In the genomic region with DNA sequence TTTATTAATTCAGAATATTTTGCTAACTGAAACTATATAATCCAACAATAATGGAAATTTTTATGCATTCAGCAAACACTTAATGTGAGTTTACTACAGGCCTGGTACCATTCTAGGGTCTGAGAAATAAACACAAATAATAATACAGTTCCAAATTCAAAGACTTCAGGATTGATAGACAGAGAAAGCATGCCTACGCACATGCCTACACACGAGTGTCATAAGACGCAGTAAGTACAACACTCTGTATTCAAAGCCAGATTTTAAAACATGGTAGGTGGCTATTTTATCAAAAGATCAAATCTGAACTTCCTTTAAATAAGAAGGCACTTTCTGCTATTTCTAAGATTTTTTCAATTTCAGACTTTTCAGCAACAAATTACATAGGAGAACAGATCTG, we compare ENCODE assay signal across 29 cellular contexts.
"Had no signal": no experiment of that assay in that cellular context is flagged by ENCODE, and none has a peak within 500 bp of the region (broad histone marks: within the 10 kb centered on the region; RNA-seq: fewer than 3 reads in every experiment).

No MANE protein-coding gene starts in this region.

- H3K36me3 Mint-ChIP-seq: stimulated activated effector memory CD8-positive, alpha-beta T cell treated with anti-CD3 and anti-CD28 coated beads, Interleukin-12 subunit alpha, Interleukin-12 subunit beta, amount 100 ng/mL, for 72 hours; stimulated activated memory B cell treated with anti-CD40 and anti-IgM and Interleukin-4, amounts not matched to agents 10 μg/mL and 1 μg/mL and 100 μg/mL, for 72 hours; stimulated activated naive B cell treated with anti-CD40 and anti-IgM and Interleukin-4, amounts not matched to agents 10 μg/mL and 1 μg/mL and 100 μg/mL, for 72 hours; type B pancreatic cell had no signal

- DNase-seq: stimulated activated CD4-positive, alpha-beta T cell treated with anti-CD3 and anti-CD28 coated beads, Interleukin-2, amount 100 ng/mL, for 48 hours; stimulated activated CD4-positive, alpha-beta T cell treated with anti-CD3 and anti-CD28 coated beads, Interleukin-4, amount 100 ng/mL, for 1 hour; stimulated activated CD4-positive, alpha-beta T cell treated with anti-CD3 and anti-CD28 coated beads, Interleukin-4, amount 100 ng/mL, for 24 hours; stimulated activated CD4-positive, alpha-beta T cell treated with anti-CD3 and anti-CD28 coated beads, Interleukin-4, amount 100 ng/mL, for 4 hours; stimulated activated CD8-positive, alpha-beta memory T cell treated with anti-CD3 and anti-CD28 coated beads, Interleukin-4, amount 100 ng/mL, for 48 hours; stimulated activated naive B cell treated with anti-CD40 and anti-IgM and Interleukin-4, amounts not matched to agents 10 μg/mL and 1 μg/mL and 100 μg/mL, for 72 hours; stimulated activated naive CD4-positive, alpha-beta T cell; stimulated activated naive CD4-positive, alpha-beta T cell treated with Interleukin-2 at 50 U/mL for 16 hours; stimulated activated naive CD8-positive, alpha-beta T cell treated with anti-CD3 and anti-CD28 coated beads, Interleukin-15, amount 100 ng/mL, for 72 hours; stimulated activated naive CD8-positive, alpha-beta T cell treated with anti-CD3 and anti-CD28 coated beads, Interleukin-15, Interleukin-2, amounts not matched to agents 100 U/mL and 50 U/mL, for 24 hours; stomach; substantia nigra; testis; thyroid gland; tibial artery; transverse colon; trophoblast cell; upper lobe of left lung; upper lobe of right lung; uterus had no signal

- H3K27ac ChIP-seq: stomach, suprapubic skin, testis, thoracic aorta, thyroid gland, tibial artery, tibial nerve, transverse colon, upper lobe of left lung, upper lobe of right lung, uterus, vagina had no signal

- ATAC-seq: stimulated activated effector memory CD8-positive, alpha-beta T cell treated with anti-CD3 and anti-CD28 coated beads, Interleukin-12 subunit alpha, Interleukin-12 subunit beta, amount 100 ng/mL, for 72 hours; stimulated activated memory B cell treated with anti-CD40 and anti-IgM and Interleukin-4, amounts not matched to agents 10 μg/mL and 1 μg/mL and 100 μg/mL, for 72 hours; stimulated activated naive B cell treated with anti-CD40 and anti-IgM and Interleukin-4, amounts not matched to agents 10 μg/mL and 1 μg/mL and 100 μg/mL, for 72 hours; stimulated activated naive CD8-positive, alpha-beta T cell treated with anti-CD3 and anti-CD28 coated beads, Interleukin-15, amount 100 ng/mL, for 72 hours; stimulated activated naive CD8-positive, alpha-beta T cell treated with anti-CD3 and anti-CD28 coated beads, Interleukin-15, Interleukin-2, amounts not matched to agents 100 U/mL and 50 U/mL, for 24 hours; upper lobe of right lung had no signal

- H3K4me3 ChIP-seq: stomach, suprapubic skin, testis, thoracic aorta, thyroid gland, tibial artery, tibial nerve, transverse colon, upper lobe of left lung, upper lobe of right lung, uterus, vagina had no signal

- H3K27me3 Mint-ChIP-seq: stimulated activated memory B cell treated with anti-CD40 and anti-IgM and Interleukin-4, amounts not matched to agents 10 μg/mL and 1 μg/mL and 100 μg/mL, for 72 hours; stimulated activated naive B cell treated with anti-CD40 and anti-IgM and Interleukin-4, amounts not matched to agents 10 μg/mL and 1 μg/mL and 100 μg/mL, for 72 hours; stimulated activated naive CD8-positive, alpha-beta T cell treated with anti-CD3 and anti-CD28 coated beads, Interleukin-15, amount 100 ng/mL, for 72 hours; stimulated activated naive CD8-positive, alpha-beta T cell treated with anti-CD3 and anti-CD28 coated beads, Interleukin-15, Interleukin-2, amounts not matched to agents 100 ng/mL and 50 ng/mL, for 24 hours; type B pancreatic cell had no signal

- H3K9me3 ChIP-seq: stomach, suprapubic skin, testis, thoracic aorta, thyroid gland, tibial artery, tibial nerve, transverse colon, upper lobe of left lung, upper lobe of right lung, uterus, vagina had no signal

- H3K4me1 Mint-ChIP-seq: stimulated activated effector memory CD8-positive, alpha-beta T cell treated with anti-CD3 and anti-CD28 coated beads, Interleukin-12 subunit alpha, Interleukin-12 subunit beta, amount 100 ng/mL, for 72 hours; stimulated activated memory B cell treated with anti-CD40 and anti-IgM and Interleukin-4, amounts not matched to agents 10 μg/mL and 1 μg/mL and 100 μg/mL, for 72 hours; stimulated activated naive B cell treated with anti-CD40 and anti-IgM and Interleukin-4, amounts not matched to agents 10 μg/mL and 1 μg/mL and 100 μg/mL, for 72 hours; stimulated activated naive CD8-positive, alpha-beta T cell treated with anti-CD3 and anti-CD28 coated beads, Interleukin-15, amount 100 ng/mL, for 72 hours had no signal

- H3K36me3 ChIP-seq: stomach, suprapubic skin, thoracic aorta, thyroid gland, tibial artery, tibial nerve, transverse colon, upper lobe of left lung, upper lobe of right lung, uterus, vagina had no signal

- H3K4me1 ChIP-seq: stomach, suprapubic skin, testis, thyroid gland, tibial artery, tibial nerve, transverse colon, upper lobe of left lung, upper lobe of right lung, uterus, vagina had no signal

- H3K9me3 Mint-ChIP-seq: stimulated activated naive B cell treated with anti-CD40 and anti-IgM and Interleukin-4, amounts not matched to agents 10 μg/mL and 1 μg/mL and 100 μg/mL, for 72 hours; stimulated activated naive CD8-positive, alpha-beta T cell treated with anti-CD3 and anti-CD28 coated beads, Interleukin-15, amount 100 ng/mL, for 72 hours; stimulated activated naive CD8-positive, alpha-beta T cell treated with anti-CD3 and anti-CD28 coated beads, Interleukin-15, Interleukin-2, amounts not matched to agents 100 ng/mL and 50 ng/mL, for 24 hours; type B pancreatic cell had no signal

- H3K4me3 Mint-ChIP-seq: stimulated activated effector memory CD8-positive, alpha-beta T cell treated with anti-CD3 and anti-CD28 coated beads, Interleukin-12 subunit alpha, Interleukin-12 subunit beta, amount 100 ng/mL, for 72 hours; stimulated activated memory B cell treated with anti-CD40 and anti-IgM and Interleukin-4, amounts not matched to agents 10 μg/mL and 1 μg/mL and 100 μg/mL, for 72 hours; stimulated activated naive B cell treated with anti-CD40 and anti-IgM and Interleukin-4, amounts not matched to agents 10 μg/mL and 1 μg/mL and 100 μg/mL, for 72 hours; stimulated activated naive CD8-positive, alpha-beta T cell treated with anti-CD3 and anti-CD28 coated beads, Interleukin-15, amount 100 ng/mL, for 72 hours; stimulated activated naive CD8-positive, alpha-beta T cell treated with anti-CD3 and anti-CD28 coated beads, Interleukin-15, Interleukin-2, amounts not matched to agents 100 ng/mL and 50 ng/mL, for 24 hours; type B pancreatic cell had no signal

- FAIRE-seq: urothelium cell line had no signal
